In the genomic region with DNA sequence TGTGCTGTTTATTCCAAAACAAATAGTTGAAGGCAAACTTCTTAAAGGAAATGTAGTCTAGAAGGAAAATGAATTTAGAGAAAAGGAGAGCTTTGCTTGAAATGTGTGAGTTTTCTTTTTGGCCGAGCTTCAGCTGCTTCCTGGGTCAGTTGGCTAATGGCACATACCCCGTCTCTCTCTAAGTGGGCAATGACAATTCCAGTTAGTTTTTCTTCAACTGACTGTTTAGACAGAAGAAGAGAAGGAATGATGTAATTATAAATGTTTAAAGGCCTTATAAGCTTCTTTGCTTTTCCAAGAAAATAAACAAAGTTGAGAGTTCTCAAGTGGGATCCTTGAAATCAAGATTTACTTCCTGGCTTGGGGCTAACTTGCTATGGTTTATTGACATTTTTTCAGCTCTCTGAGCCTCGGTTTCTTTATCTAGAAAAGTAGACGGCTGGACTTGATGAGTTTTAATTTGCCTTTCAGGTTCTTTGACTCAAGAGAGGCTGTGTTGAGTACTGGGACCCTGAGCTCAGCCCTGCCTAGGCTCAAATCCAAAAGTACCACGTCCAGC, we compare ENCODE assay signal across 19 cellular contexts.
"Had no signal": no experiment of that assay in that cellular context is flagged by ENCODE, and none has a peak within 500 bp of the region (broad histone marks: within the 10 kb centered on the region; RNA-seq: fewer than 3 reads in every experiment).

No MANE protein-coding gene starts in this region.

- H3K36me3 ChIP-seq: esophagus squamous epithelium, gastroesophageal sphincter, heart right ventricle, right atrium auricular region, stomach had no signal

- H3K9me3 ChIP-seq: esophagus squamous epithelium, gastroesophageal sphincter, right atrium auricular region had no signal

- H3K27ac Mint-ChIP-seq: activated CD4-positive, alpha-beta T cell treated with anti-CD3 and anti-CD28 coated beads, Interleukin-2, amount 10 ng/mL, durations not matched to agents 7 days and 5 days; activated naive CD8-positive, alpha-beta T cell treated with anti-CD3 and anti-CD28 coated beads for 36 hours; activated T-helper 1 cell treated with anti-CD3 and anti-CD28 coated beads, Interleukin-12 subunit alpha, Interleukin-12 subunit beta, Interleukin-2, Interleukin-4 antibody, amounts not matched to agents 30 ng/mL and 10 ng/mL and 1 ng/mL, durations not matched to agents 14 hours and 24 hours and 36 hours; natural killer cell treated with Interleukin-12 subunit alpha and Interleukin-12 subunit beta and Interleukin-15 and Interleukin-18, amount 100 ng/mL, for 72 hours; progenitor cell of endocrine pancreas had no signal

- ATAC-seq: gastroesophageal sphincter; heart right ventricle; natural killer cell treated with Interleukin-12 subunit alpha and Interleukin-12 subunit beta and Interleukin-15 and Interleukin-18, amount 100 ng/mL, for 72 hours had no signal

- H3K4me3 Mint-ChIP-seq: activated CD4-positive, alpha-beta T cell treated with anti-CD3 and anti-CD28 coated beads, Interleukin-2, amount 10 ng/mL, durations not matched to agents 7 days and 5 days; activated naive CD8-positive, alpha-beta T cell treated with anti-CD3 and anti-CD28 coated beads for 36 hours; activated T-helper 1 cell treated with anti-CD3 and anti-CD28 coated beads, Interleukin-12 subunit alpha, Interleukin-12 subunit beta, Interleukin-2, Interleukin-4 antibody, amounts not matched to agents 30 ng/mL and 10 ng/mL and 1 ng/mL, durations not matched to agents 14 hours and 24 hours and 36 hours; brain; central memory CD8-positive, alpha-beta T cell; natural killer cell treated with Interleukin-12 subunit alpha and Interleukin-12 subunit beta and Interleukin-15 and Interleukin-18, amount 100 ng/mL, for 72 hours had no signal

- H3K4me3 ChIP-seq: coronary artery, esophagus squamous epithelium, gastroesophageal sphincter, heart right ventricle, right atrium auricular region, stomach had no signal

- H3K9me3 Mint-ChIP-seq: activated CD4-positive, alpha-beta T cell treated with anti-CD3 and anti-CD28 coated beads, Interleukin-2, amount 10 ng/mL, durations not matched to agents 7 days and 5 days; activated naive CD8-positive, alpha-beta T cell treated with anti-CD3 and anti-CD28 coated beads for 36 hours; activated T-helper 1 cell treated with anti-CD3 and anti-CD28 coated beads, Interleukin-12 subunit alpha, Interleukin-12 subunit beta, Interleukin-2, Interleukin-4 antibody, amounts not matched to agents 30 ng/mL and 10 ng/mL and 1 ng/mL, durations not matched to agents 14 hours and 24 hours and 36 hours; central memory CD8-positive, alpha-beta T cell; natural killer cell treated with Interleukin-12 subunit alpha and Interleukin-12 subunit beta and Interleukin-15 and Interleukin-18, amount 100 ng/mL, for 72 hours had no signal

- H3K27me3 ChIP-seq: esophagus squamous epithelium, gastroesophageal sphincter, right atrium auricular region, stomach had no signal

- H3K27me3 Mint-ChIP-seq: central memory CD8-positive, alpha-beta T cell had no signal

- DNase-seq: activated CD4-positive, alpha-beta T cell treated with anti-CD3 and anti-CD28 coated beads, Interleukin-2, amount 10 ng/mL, durations not matched to agents 7 days and 5 days; activated CD8-positive, alpha-beta memory T cell treated with anti-CD3 and anti-CD28 coated beads for 24 hours; activated naive CD8-positive, alpha-beta T cell treated with anti-CD3 and anti-CD28 coated beads for 36 hours; amygdala; esophagus squamous epithelium; heart right ventricle; islet precursor cell; mesendoderm; occipital lobe; small intestine; stomach had no signal

- H3K4me1 Mint-ChIP-seq: activated naive CD8-positive, alpha-beta T cell treated with anti-CD3 and anti-CD28 coated beads for 36 hours; central memory CD8-positive, alpha-beta T cell had no signal

- H3K36me3 Mint-ChIP-seq: activated naive CD8-positive, alpha-beta T cell treated with anti-CD3 and anti-CD28 coated beads for 36 hours; brain; natural killer cell treated with Interleukin-12 subunit alpha and Interleukin-12 subunit beta and Interleukin-15 and Interleukin-18, amount 100 ng/mL, for 72 hours had no signal

- H3K4me1 ChIP-seq: heart right ventricle, right atrium auricular region, stomach had no signal

- H3K27ac ChIP-seq: coronary artery, gastroesophageal sphincter, heart right ventricle, right atrium auricular region had no signal
